7 cellular contexts compared by ENCODE assay signal in the genomic region with DNA sequence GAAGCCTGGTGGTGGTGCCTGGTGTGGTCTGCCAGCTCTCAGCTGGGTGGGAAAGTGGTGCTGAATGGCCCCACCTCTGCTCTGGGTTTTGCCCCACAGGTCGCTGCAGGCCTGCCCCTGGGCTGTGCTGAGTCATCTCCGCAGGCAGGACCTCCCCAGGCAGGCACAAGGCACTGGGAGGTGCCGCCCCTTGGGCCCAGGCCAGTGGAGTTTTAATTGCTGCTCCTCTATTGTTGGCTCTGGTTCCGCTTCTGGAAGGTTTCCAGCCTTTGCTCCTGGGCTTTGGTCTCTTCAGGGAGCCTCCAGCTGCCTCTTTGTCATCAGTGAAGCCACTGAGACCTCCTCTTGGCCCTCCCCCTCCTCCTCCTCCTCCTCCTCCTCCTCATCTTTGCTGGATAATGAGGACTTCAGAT.
A peak's percentile ranks its signal among the peaks of the same experiment; 100 is the strongest.
DNase-seq lines count a peak whose midpoint lies in the region; ATAC-seq, FAIRE-seq and TF ChIP-seq lines count a peak whose summit lies in the region.

No MANE protein-coding gene starts in this region.

- no peak for TF ChIP-seq RAD21 in K562 (CRISPR knock-in tag; conservative IDR thresholded peaks at IDR 0.05 in 1 of 2, IDR thresholded peaks at IDR 0.05 in 1 of 2)

- H3K4me3 Mint-ChIP-seq in CD4-positive, alpha-beta memory T cell = no peak overlapping the region

- H3K36me3 Mint-ChIP-seq in CD4-positive, alpha-beta memory T cell = no peaks in the 10 kb centered on the region

- peak overlapping the region in 1 of 2 experiments; percentile 66; a peak in 1 of 4 replicates for H3K9ac ChIP-seq in K562 (ENCODE audit: insufficient read depth in 1 of 2, low read depth in 2 of 2, low read length in 2 of 2)

- H3K36me3 ChIP-seq in K562 (ENCODE audit: control insufficient read depth, insufficient read depth, low read length) = no peaks in the 10 kb centered on the region
- no peaks in the 10 kb centered on the region for H3K36me3 ChIP-seq in CD4-positive, alpha-beta memory T cell (ENCODE audit: insufficient read depth, low read length)

- peak overlapping the region; percentile 29 for H3K4me2 ChIP-seq in K562 (ENCODE audit: insufficient read depth, low read length)

- TF ChIP-seq CTCF in K562 (IDR thresholded peaks at IDR 0.05 in 2 of 3, conservative IDR thresholded peaks at IDR 0.05 in 1 of 3; ENCODE audit: insufficient read depth in 2 of 3, low read depth in 1 of 3, low read length in 3 of 3) = no peak

- 0% methylated on average over 4 of the region's 4 CpGs for WGBS in K562 (ENCODE audit: insufficient coverage, low coverage, missing lambda C conversion rate)

- H3K79me2 ChIP-seq in K562 (ENCODE audit: control insufficient read depth, insufficient read depth, low read length) = no peaks in the 10 kb centered on the region

- no peak for TF ChIP-seq POLR2A in K562 (conservative IDR thresholded peaks at IDR 0.05)

- H3K9me3 ChIP-seq in K562 (replicated peaks; ENCODE audit: control insufficient read depth, insufficient read depth, low read depth, low read length) = no peaks in the 10 kb centered on the region
- no peaks in the 10 kb centered on the region for H3K9me3 ChIP-seq in CD4-positive, alpha-beta memory T cell (ENCODE audit: control insufficient read depth in 1 of 2, low read length in 2 of 2)

- peaks cover 13% of the 10 kb centered on the region in 2 experiments; a peak in 4 of 5 replicates for H3K4me1 ChIP-seq in K562 (replicated peaks in 1 of 2; ENCODE audit: control insufficient read depth in 2 of 2, insufficient read depth in 2 of 2, low read length in 2 of 2)
- H3K4me1 ChIP-seq in CD4-positive, alpha-beta memory T cell (ENCODE audit: insufficient read depth, low read length) = no peaks in the 10 kb centered on the region

- no peaks in the 10 kb centered on the region for H3K4me1 Mint-ChIP-seq in CD4-positive, alpha-beta memory T cell

- no peaks in the 10 kb centered on the region for H3K27me3 ChIP-seq in K562 (ENCODE audit: control insufficient read depth in 2 of 2, insufficient read depth in 2 of 2, low read length in 2 of 2)
- no peaks in the 10 kb centered on the region for H3K27me3 ChIP-seq in CD4-positive, alpha-beta memory T cell (ENCODE audit: insufficient read depth, low read length)

- in situ Hi-C loops in K562 (cut with MboI) = no loop called here

- intact Hi-C loops in K562 (cut with micrococcal nuclease) (no loop called here), posterior vena cava (cut with DNase I) (no loop called here)
- intact Hi-C loops in CD4-positive, alpha-beta memory T cell (cut with micrococcal nuclease) = no loop called here

- H3K9me1 ChIP-seq in K562 (ENCODE audit: control insufficient read depth, insufficient read depth, low read length) = no peaks in the 10 kb centered on the region

- H3K4me3 ChIP-seq in K562 = no peak overlapping the region
- H3K4me3 ChIP-seq in CD4-positive, alpha-beta memory T cell (ENCODE audit: low read length in 2 of 2) = no peak overlapping the region

- peak; percentile 72 for FAIRE-seq in K562 (lab: Jason Lieb, UNC)

- no peak overlapping the region for H3K27ac Mint-ChIP-seq in CD4-positive, alpha-beta memory T cell

- peaks cover 2 to 6% of the 10 kb centered on the region in 2 donors for H3K27me3 Mint-ChIP-seq in CD4-positive, alpha-beta memory T cell

- POLR2A ChIA-PET in K562 (lab: Yijun Ruan, JAX) = interaction anchor here (1.3 kb wide), 1 partner anchor 8 kb away, joined by 4 read pairs; no protein-coding TSS in a partner anchor
- POLR2A ChIA-PET in CD4-positive, alpha-beta memory T cell (lab: Charles Lee; ENCODE audit: partially characterized antibody) = no interaction called here

- BruUV-seq in K562 (replicated peaks; lab: Mats Ljungman, UMichigan) = no TSS peak

- CTCF ChIA-PET in K562 (lab: Yijun Ruan, JAX; ENCODE audit: low intra/inter-chr PET ratio) = no interaction called here
- CTCF ChIA-PET in CD4-positive, alpha-beta memory T cell (lab: Charles Lee; ENCODE audit: partially characterized antibody) = interaction anchor here (0.9 to 1.6 kb wide), 2 partner anchors 40 to 198 kb away, joined by 3 to 4 read pairs; no protein-coding TSS in a partner anchor

- no peak overlapping the region for H3K27ac ChIP-seq in K562 (ENCODE audit: extremely low read depth, low read depth, low read length)
- no peak overlapping the region for H3K27ac ChIP-seq in CD4-positive, alpha-beta memory T cell (ENCODE audit: low read depth, low read length)

- ATAC-seq in GM21619 (IDR thresholded peaks at IDR 0.05; ENCODE audit: unreplicated experiment) (peak; percentile 51), K562 (peak; percentile 99), HG02885 (IDR thresholded peaks at IDR 0.05; ENCODE audit: poor library complexity, unreplicated experiment) (no peak)

- H3K9me3 Mint-ChIP-seq in CD4-positive, alpha-beta memory T cell = peaks cover 0 to 13% (median 11%) of the 10 kb centered on the region in 8 donors

- no peaks in the 10 kb centered on the region for H4K20me1 ChIP-seq in K562 (replicated peaks; ENCODE audit: control insufficient read depth, insufficient read depth, low read length)

- H2AFZ ChIP-seq in K562 (ENCODE audit: low read depth, low read length) = peak overlapping the region; percentile 70; the same call in 1 of the 2 replicates

- no peak for TF ChIP-seq EP300 in K562 (IDR thresholded peaks at IDR 0.05; ENCODE audit: low read length)

- DNase-seq in NCI-H1694 treated with DMSO at 0.1 percent for 48 hours (lab: John Stamatoyannopoulos, UW) = peak; percentile 89
- DNase-seq in K562 (ENCODE audit: extremely low read depth in 1 of 4, low spot score in 3 of 4) = peak; percentile 57 to 86 (median 70)
- DNase-seq in lung microvascular endothelial cell (ENCODE audit: low read depth in 2 of 2) = peak; percentile 78 to 88
- no peak for DNase-seq in CD4-positive, alpha-beta memory T cell
- DNase-seq in posterior vena cava (ENCODE audit: low spot score) = no peak

TF ChIP-seq in K562, 482 proteins besides CTCF, POLR2A, EP300 and RAD21 (continues in another document):
- TF ChIP-seq ZNF24 (IDR thresholded peaks at IDR 0.05) = no peak
- TF ChIP-seq MAX (CRISPR knock-in tag; IDR thresholded peaks at IDR 0.05) = no peak
- no peak for TF ChIP-seq BCLAF1 (IDR thresholded peaks at IDR 0.05; ENCODE audit: borderline replicate concordance in 1 of 2, control insufficient read depth in 1 of 2, low read depth in 2 of 2, low read length in 1 of 2)
- no peak for TF ChIP-seq FOXA1 (IDR thresholded peaks at IDR 0.05; ENCODE audit: borderline replicate concordance)
- peak; percentile 94 for TF ChIP-seq C11orf30 (IDR thresholded peaks at IDR 0.05; ENCODE audit: low read depth)
- peak in 1 of 2 experiments; percentile 24; a peak in 1 of 4 replicates for TF ChIP-seq MAZ (CRISPR knock-in tag; conservative IDR thresholded peaks at IDR 0.05 in 1 of 2, IDR thresholded peaks at IDR 0.05 in 1 of 2)
- no peak for TF ChIP-seq POLR3A (IDR thresholded peaks at IDR 0.05; ENCODE audit: borderline replicate concordance, extremely low read depth, insufficient read depth, insufficient read length)
- TF ChIP-seq CTBP1 (IDR thresholded peaks at IDR 0.05; ENCODE audit: borderline replicate concordance) = 0 out of 2 replicates have a peak, but pooled peaks have one; percentile 23
- peak; percentile 61 for TF ChIP-seq SMARCE1 (IDR thresholded peaks at IDR 0.05)
- TF ChIP-seq KLF6 (CRISPR knock-in tag; IDR thresholded peaks at IDR 0.05; ENCODE audit: borderline replicate concordance) = no peak
- TF ChIP-seq TOE1 (IDR thresholded peaks at IDR 0.05; ENCODE audit: borderline replicate concordance) = no peak
- TF ChIP-seq TOE1 (CRISPR knock-in tag; IDR thresholded peaks at IDR 0.05; ENCODE audit: borderline replicate concordance, low read depth) = no peak
- TF ChIP-seq MTA3 (IDR thresholded peaks at IDR 0.05; ENCODE audit: borderline replicate concordance) = peak; percentile 52; the same call in 1 of the 2 replicates
- TF ChIP-seq, protein P1, sequence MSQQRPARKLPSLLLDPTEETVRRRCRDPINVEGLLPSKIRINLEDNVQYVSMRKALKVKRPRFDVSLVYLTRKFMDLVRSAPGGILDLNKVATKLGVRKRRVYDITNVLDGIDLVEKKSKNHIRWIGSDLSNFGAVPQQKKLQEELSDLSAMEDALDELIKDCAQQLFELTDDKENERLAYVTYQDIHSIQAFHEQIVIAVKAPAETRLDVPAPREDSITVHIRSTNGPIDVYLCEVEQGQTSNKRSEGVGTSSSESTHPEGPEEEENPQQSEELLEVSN (IDR thresholded peaks at IDR 0.05; ENCODE audit: borderline replicate concordance in 1 of 2, extremely low read depth in 1 of 2, insufficient read depth in 1 of 2, insufficient read length in 1 of 2, low read depth in 1 of 2, low read length in 1 of 2, poor library complexity in 1 of 2, severe bottlenecking in 1 of 2) = peak in 1 of 2 experiments; percentile 43
- TF ChIP-seq ZNF316 (IDR thresholded peaks at IDR 0.05) = peak; percentile 91
- 0 out of 4 replicates have a peak, but pooled peaks of 1 of the 2 experiments have one; percentile 24 for TF ChIP-seq NRF1 (conservative IDR thresholded peaks at IDR 0.05 in 1 of 2, IDR thresholded peaks at IDR 0.05 in 1 of 2)
- TF ChIP-seq DPF2 (IDR thresholded peaks at IDR 0.05) = peak; percentile 53
- peak; percentile 36 for TF ChIP-seq ARID1B (IDR thresholded peaks at IDR 0.05)
- TF ChIP-seq NFE2 (IDR thresholded peaks at IDR 0.05; ENCODE audit: low read depth) = peak; percentile 97

Comparison
In these comparisons a context has a peak if more than half of its experiments do, and no peak if none do; other contexts are left out.
1. DNase-seq: peak in NCI-H1694 treated with DMSO at 0.1 percent for 48 hours (single experiment), K562 (4 of 4) and lung microvascular endothelial cell (2 of 2); none in CD4-positive, alpha-beta memory T cell (0 of 5) and posterior vena cava (single experiment).